In genomic region chr1:206803221-206803730, GRCh38 we compare ENCODE assay signal across 8 cellular contexts. TPM values are rescaled to one million over a fixed set of nuclear protein-coding genes. Genes with fewer than 3 reads are reported as not detected.
DNase-seq lines count a peak whose midpoint lies in the region; ATAC-seq and TF ChIP-seq lines count a peak whose summit lies in the region.

No MANE protein-coding gene starts in this region.

- peak overlapping the region; percentile 81 for H3K27ac Mint-ChIP-seq in activated T-cell treated with anti-CD3 and anti-CD28 coated beads, Interleukin-2, amount 50 U/mL, for 72 hours

- TF ChIP-seq CTCF in right atrium auricular region (IDR thresholded peaks at IDR 0.05) (no peak), foreskin fibroblast (IDR thresholded peaks at IDR 0.05; ENCODE audit: low read depth, low read length) (no peak)

- ATAC-seq in left cardiac atrium, result peak; percentile 51 to 91
- ATAC-seq in HG03571 (IDR thresholded peaks at IDR 0.05; ENCODE audit: unreplicated experiment), result peak; percentile 96
- ATAC-seq in activated T-cell treated with anti-CD3 and anti-CD28 coated beads, Interleukin-2, amount 50 U/mL, for 72 hours (replicated peaks in 1 of 2), result peak; percentile 92

- DNase-seq in left cardiac atrium (no peak), right atrium auricular region (ENCODE audit: low spot score) (no peak), foreskin fibroblast (no peak), epidermal melanocyte (ENCODE audit: insufficient read length, low spot score) (no peak), iPS-NIHi11 (ENCODE audit: low spot score) (no peak)
- peak; percentile 82 to 84 for DNase-seq in activated T-cell treated with anti-CD3 and anti-CD28 coated beads, Interleukin-2, amount 50 U/mL, for 72 hours
- peak; percentile 26 to 59 (median 47) for DNase-seq in stimulated activated CD4-positive, alpha-beta T cell treated with anti-CD3 and anti-CD28 coated beads, TNF-alpha, amount 100 ng/mL, for 1 hour (ENCODE audit: low read depth in 3 of 3, low spot score in 1 of 3)

- no peak overlapping the region for H3K4me3 ChIP-seq in right atrium auricular region
- no peak overlapping the region for H3K4me3 ChIP-seq in foreskin fibroblast (ENCODE audit: low read depth in 1 of 2, low read length in 2 of 2)

- H3K27me3 Mint-ChIP-seq in activated T-cell treated with anti-CD3 and anti-CD28 coated beads, Interleukin-2, amount 50 U/mL, for 72 hours (ENCODE audit: low read depth), result peaks cover 31% of the 10 kb centered on the region

- no peak overlapping the region for H3K27ac ChIP-seq in right atrium auricular region

- intact Hi-C loops in left cardiac atrium (cut with DNase I), result loop anchor here (5.0 to 10.0 kb wide), 2 partner anchors 171 to 182 kb away; no protein-coding TSS in a partner anchor

- no peaks in the 10 kb centered on the region for H3K4me1 ChIP-seq in right atrium auricular region

- no peaks in the 10 kb centered on the region for H3K9me3 ChIP-seq in right atrium auricular region

- peaks cover 0 to 3% of the 10 kb centered on the region in 2 donors for H3K36me3 Mint-ChIP-seq in activated T-cell treated with anti-CD3 and anti-CD28 coated beads, Interleukin-2, amount 50 U/mL, for 72 hours (ENCODE audit: insufficient read depth in 2 of 2)

- H3K9me3 Mint-ChIP-seq in activated T-cell treated with anti-CD3 and anti-CD28 coated beads, Interleukin-2, amount 50 U/mL, for 72 hours, result no peaks in the 10 kb centered on the region

- H3K27me3 ChIP-seq in right atrium auricular region, result no peaks in the 10 kb centered on the region

- H3K36me3 ChIP-seq in right atrium auricular region, result no peaks in the 10 kb centered on the region

- peaks cover 92% of the 10 kb centered on the region for H3K4me1 Mint-ChIP-seq in activated T-cell treated with anti-CD3 and anti-CD28 coated beads, Interleukin-2, amount 50 U/mL, for 72 hours (ENCODE audit: low read depth)

- H3K4me3 Mint-ChIP-seq in activated T-cell treated with anti-CD3 and anti-CD28 coated beads, Interleukin-2, amount 50 U/mL, for 72 hours, result peak overlapping the region; percentile 74 to 77

RNA-seq across cellular contexts. Expression of gene IL10, which starts 31.0 kb away (rescaled TPM):
- total RNA-seq in left cardiac atrium (1 to 10 TPM; 1.9 to 5.1 TPM), right atrium auricular region (1 to 10 TPM in 1 of 2 donors, under 1 TPM in 1; 0.93 to 3.1 TPM)
- 1 to 10 TPM in 1 of 2 donors, under 1 TPM in 1; 0.77 to 2.3 TPM for total RNA-seq in activated T-cell treated with anti-CD3 and anti-CD28 coated beads, Interleukin-2, amount 50 U/mL, for 72 hours

RNA-seq across cellular contexts. Expression of gene IL19, which starts 32.7 kb away (rescaled TPM):
- total RNA-seq in left cardiac atrium (not detected), right atrium auricular region (not detected)
- not detected for total RNA-seq in activated T-cell treated with anti-CD3 and anti-CD28 coated beads, Interleukin-2, amount 50 U/mL, for 72 hours

Comparison
In these comparisons a context has a peak if more than half of its experiments do, and no peak if none do; other contexts are left out.
1. DNase-seq: peak in activated T-cell treated with anti-CD3 and anti-CD28 coated beads, Interleukin-2, amount 50 U/mL, for 72 hours (2 of 2) and stimulated activated CD4-positive, alpha-beta T cell treated with anti-CD3 and anti-CD28 coated beads, TNF-alpha, amount 100 ng/mL, for 1 hour (3 of 3); none in left cardiac atrium (single experiment), right atrium auricular region (single experiment), foreskin fibroblast (0 of 2), epidermal melanocyte (single experiment) and iPS-NIHi11 (single experiment).
2. Peak in every context shown above with its lines, with median percentiles within 50 percentile points of each other: ATAC-seq.